ENCODE assay signal across 8 cellular contexts in the genomic region with DNA sequence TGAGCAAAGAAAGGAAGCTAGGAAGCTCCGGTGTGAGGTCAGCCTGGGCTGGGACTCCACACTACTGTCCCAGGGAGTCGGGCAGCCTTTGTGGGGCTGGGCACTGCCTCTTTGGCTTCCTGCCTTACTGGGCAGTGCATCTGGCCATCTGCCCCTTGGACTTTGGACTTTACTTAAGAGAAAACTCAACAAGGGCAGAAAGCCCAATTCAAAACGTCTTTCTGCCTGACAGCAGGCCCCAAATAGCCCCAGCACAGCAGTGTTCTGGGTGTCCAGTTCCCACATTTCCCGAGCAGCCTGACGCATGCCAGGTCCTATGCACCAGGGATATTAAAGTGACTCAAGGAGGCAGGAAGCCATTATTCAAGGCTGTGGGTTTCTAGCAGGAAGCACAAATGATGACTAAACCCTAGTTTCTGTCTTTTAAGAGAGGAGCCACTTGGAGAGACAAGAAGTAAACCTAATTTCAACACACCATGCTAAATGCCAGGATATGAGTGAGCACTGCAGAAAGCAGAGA. TPM values are rescaled to one million over a fixed set of nuclear protein-coding genes. Genes with fewer than 3 reads are reported as not detected.
A peak's percentile ranks its signal among the peaks of the same experiment; 100 is the strongest.
DNase-seq lines count a peak whose midpoint lies in the region; ATAC-seq and TF ChIP-seq lines count a peak whose summit lies in the region.

No MANE protein-coding gene starts in this region.

- H3K36me3 ChIP-seq in ACC112 (ENCODE audit: insufficient read depth, low read length), result no peaks in the 10 kb centered on the region
- H3K36me3 ChIP-seq in HCT116 (ENCODE audit: control insufficient read depth in 1 of 2, insufficient read depth in 2 of 2, low read length in 2 of 2), result no peaks in the 10 kb centered on the region

- RAD21 ChIA-PET in HCT116 (lab: Charles Lee; ENCODE audit: low non-redundant PET in 1 of 2, low total read pairs in 2 of 2, uncharacterized antibody in 2 of 2, unreplicated experiment in 2 of 2), result interaction anchor here in 1 of 2 experiments (0.5 kb wide), 1 partner anchor 888 kb away, joined by 3 read pairs; no protein-coding TSS in a partner anchor

- CTCF ChIA-PET in HCT116 (lab: Charles Lee), result interaction anchor here (1.5 to 3.9 kb wide), 2 partner anchors 13 to 101 kb away, joined by 3 to 12 read pairs; no protein-coding TSS in a partner anchor

- no peaks in the 10 kb centered on the region for H3K9me2 ChIP-seq in HCT116 (ENCODE audit: insufficient read depth)

- peak overlapping the region; percentile 29; the same call in 1 of the 2 replicates for H3K4me3 ChIP-seq in ACC112 (ENCODE audit: low read depth, low read length)
- peak overlapping the region in 1 of 2 experiments; percentile 37; a peak in 2 of 4 replicates for H3K4me3 ChIP-seq in HCT116 (replicated peaks in 1 of 2; ENCODE audit: low read depth in 1 of 2, low read length in 2 of 2)
- H3K4me3 ChIP-seq in fibroblast of villous mesenchyme (ENCODE audit: low read depth, low read length), result no peak overlapping the region

- H2AFZ ChIP-seq in ACC112 (ENCODE audit: low read length, unreplicated experiment) (peak overlapping the region; percentile 80), HCT116 (ENCODE audit: low read depth, low read length, poor library complexity, severe bottlenecking) (peak overlapping the region; percentile 92)

- 0 out of 2 replicates have a peak, but pooled peaks have one; percentile 19 for TF ChIP-seq RAD21 in HCT116 (IDR thresholded peaks at IDR 0.05; ENCODE audit: low read depth)

- H3K79me2 ChIP-seq in ACC112 (ENCODE audit: control insufficient read depth, insufficient read depth, low read length, unreplicated experiment) (no peaks in the 10 kb centered on the region), HCT116 (ENCODE audit: insufficient read depth, low read length) (no peaks in the 10 kb centered on the region)

- intact Hi-C loops in HCT116 (cut with micrococcal nuclease), result no loop called here

- POLR2A ChIA-PET in HCT116 (lab: Charles Lee), result no interaction called here

- no peak for TF ChIP-seq POLR2A in HCT116 (IDR thresholded peaks at IDR 0.05; ENCODE audit: borderline replicate concordance, extremely low read depth, insufficient read depth, insufficient read length)

- peak overlapping the region; percentile 72 for H3K4me2 ChIP-seq in HCT116 (ENCODE audit: low read length)

- no TSS peak for BruUV-seq in HCT116 (replicated peaks; lab: Mats Ljungman, UMichigan)

- no peaks in the 10 kb centered on the region for H3K27me3 ChIP-seq in ACC112 (ENCODE audit: insufficient read depth, low read length)
- H3K27me3 ChIP-seq in HCT116 (ENCODE audit: insufficient read depth, low read length), result no peaks in the 10 kb centered on the region

- H3K9me3 ChIP-seq in HCT116 (ENCODE audit: control insufficient read depth in 1 of 2, insufficient read depth in 1 of 2, low read depth in 1 of 2, low read length in 2 of 2), result no peaks in the 10 kb centered on the region

- H3K27ac ChIP-seq in ACC112 (ENCODE audit: low read depth, low read length) (peak overlapping the region; percentile 97), HCT116 (ENCODE audit: low read depth, low read length) (peak overlapping the region; percentile 24)

- peak; percentile 75 for DNase-seq in HCT116 (ENCODE audit: low read depth, low spot score)
- DNase-seq in T1000 (lab: John Stamatoyannopoulos, UW), result peak; percentile 64
- peak; percentile 95 for DNase-seq in fibroblast of villous mesenchyme (ENCODE audit: low read depth)
- DNase-seq in omental fat pad (ENCODE audit: low spot score), result peak; percentile 50
- no peak for DNase-seq in middle frontal gyrus (ENCODE audit: extremely low spot score, low spot score)
- no peak for DNase-seq in NCI-H345 treated with DMSO at 0.1 percent for 48 hours (lab: John Stamatoyannopoulos, UW; ENCODE audit: unreplicated experiment)

- peak overlapping the region; percentile 31 for H3K9ac ChIP-seq in HCT116 (ENCODE audit: low read length)

- ATAC-seq in HCT116 (peak; percentile 88), omental fat pad (ENCODE audit: low FRiP score) (peak; percentile 87), HG03565 (IDR thresholded peaks at IDR 0.05; ENCODE audit: unreplicated experiment) (no peak)

- H3K4me1 ChIP-seq in ACC112 (ENCODE audit: control insufficient read depth, insufficient read depth, low read length, unreplicated experiment), result peaks cover 34% of the 10 kb centered on the region
- peaks cover 12 to 28% of the 10 kb centered on the region in 2 experiments for H3K4me1 ChIP-seq in HCT116 (ENCODE audit: control insufficient read depth in 1 of 2, insufficient read depth in 2 of 2, low read length in 2 of 2)

- H4K20me1 ChIP-seq in HCT116 (ENCODE audit: insufficient read depth), result no peaks in the 10 kb centered on the region

- no peak for TF ChIP-seq CTCF in HCT116 (IDR thresholded peaks at IDR 0.05 in 2 of 3, conservative IDR thresholded peaks at IDR 0.05 in 1 of 3; ENCODE audit: borderline replicate concordance in 1 of 3, insufficient read depth in 1 of 3, low read depth in 2 of 3, low read length in 2 of 3)
- TF ChIP-seq CTCF in fibroblast of villous mesenchyme (IDR thresholded peaks at IDR 0.05; ENCODE audit: insufficient read depth, low read depth, low read length), result no peak
- TF ChIP-seq CTCF in omental fat pad (IDR thresholded peaks at IDR 0.05), result no peak

TF ChIP-seq in HCT116, 20 proteins besides CTCF, POLR2A, EP300 and RAD21:
- TF ChIP-seq SIN3A (IDR thresholded peaks at IDR 0.05; ENCODE audit: low read depth) (0 out of 2 replicates have a peak, but pooled peaks have one; percentile 30), ZFX (IDR thresholded peaks at IDR 0.05) (no peak), JUND (IDR thresholded peaks at IDR 0.05) (peak; percentile 88), FOSL1 (IDR thresholded peaks at IDR 0.05; ENCODE audit: low read depth) (peak; percentile 87), ZNF274 (IDR thresholded peaks at IDR 0.05; ENCODE audit: low read depth, low read length) (no peak), POLR2AphosphoS5 (IDR thresholded peaks at IDR 0.05; ENCODE audit: low read depth, low read length) (peak; percentile 49; the same call in 1 of the 2 replicates), CEBPB (IDR thresholded peaks at IDR 0.05; ENCODE audit: low read depth) (peak; percentile 91), EZH2 (IDR thresholded peaks at IDR 0.05) (no peak), YY1 (IDR thresholded peaks at IDR 0.05; ENCODE audit: extremely low read depth, insufficient replicate concordance, low read depth, low read length) (peak; percentile 82), SP1 (IDR thresholded peaks at IDR 0.05; ENCODE audit: low read depth) (peak; percentile 91), CBX3 (IDR thresholded peaks at IDR 0.05; ENCODE audit: low read depth) (peak; percentile 92)
- TF ChIP-seq, protein P1, sequence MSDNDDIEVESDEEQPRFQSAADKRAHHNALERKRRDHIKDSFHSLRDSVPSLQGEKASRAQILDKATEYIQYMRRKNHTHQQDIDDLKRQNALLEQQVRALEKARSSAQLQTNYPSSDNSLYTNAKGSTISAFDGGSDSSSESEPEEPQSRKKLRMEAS (IDR thresholded peaks at IDR 0.05), result peak; percentile 56

RNA-seq across cellular contexts. Expression of a gene that starts 37.9 kb away (rescaled TPM):
- total RNA-seq in HCT116 (2021; ENCODE audit: unreplicated experiment) (14.9 TPM), fibroblast of villous mesenchyme (41.9 and 57.9 TPM in 2 replicates), omental fat pad (10 to 100 TPM; 33.5 to 72.5 (median 40.9) TPM)
- 8.1 and 8.7 TPM in 2 replicates for polyA plus RNA-seq in HCT116 (2012)

Comparison
In these comparisons a context has a peak if more than half of its experiments do, and no peak if none do; other contexts are left out.
1. DNase-seq: peak in HCT116 (single experiment), T1000 (single experiment), fibroblast of villous mesenchyme (single experiment) and omental fat pad (single experiment); none in middle frontal gyrus (single experiment) and NCI-H345 treated with DMSO at 0.1 percent for 48 hours (single experiment).